ENCODE assay signal across 14 cellular contexts in the genomic region with DNA sequence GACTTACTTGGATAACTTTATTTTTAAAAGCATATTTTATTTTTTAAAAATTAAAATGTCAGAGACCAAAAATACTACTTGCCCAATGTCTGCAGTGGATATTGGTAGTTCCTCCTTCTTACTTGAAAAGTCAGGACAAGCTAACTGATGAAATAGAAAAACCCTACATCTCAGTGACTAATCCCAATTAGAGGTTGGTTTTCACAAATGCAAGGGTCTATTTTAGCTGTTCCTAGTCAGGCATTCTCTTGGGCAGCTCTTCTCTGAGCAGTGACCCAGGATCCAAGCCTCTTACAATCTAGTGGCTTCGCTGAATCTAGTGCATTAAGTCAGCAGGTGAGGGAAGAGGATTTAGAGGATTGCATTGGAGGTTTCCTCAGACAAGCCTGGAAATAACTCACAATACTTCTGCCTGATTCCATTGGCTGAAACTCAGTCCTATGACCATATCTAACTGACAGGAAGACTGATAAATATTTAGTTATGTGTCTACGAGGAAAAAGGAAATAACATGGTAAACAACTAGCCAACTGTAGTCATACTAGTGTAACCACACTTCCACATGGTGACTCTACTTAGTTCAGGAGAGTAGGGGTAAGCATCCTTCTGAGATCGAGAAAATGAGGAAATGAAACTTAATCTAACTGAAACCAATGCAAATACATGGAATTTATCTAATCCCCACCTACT. TPM values are rescaled to one million over a fixed set of nuclear protein-coding genes. Genes with fewer than 3 reads are reported as not detected.
DNase-seq lines count a peak whose midpoint lies in the region; ATAC-seq and TF ChIP-seq lines count a peak whose summit lies in the region.
"Had no signal": no experiment of that assay in that cellular context is flagged by ENCODE, and none has a peak within 500 bp of the region (broad histone marks: within the 10 kb centered on the region; RNA-seq: fewer than 3 reads in every experiment).

No MANE protein-coding gene starts in this region.

- WGBS in adrenal gland, 4 donors, result 71 to 80% (median 74%) methylated on average over 3 of the region's 3 CpGs

- TF ChIP-seq POLR2A in adrenal gland (IDR thresholded peaks at IDR 0.05), result no peak

- DNase-seq in NCI-H226 (peak; percentile 23), A172 (ENCODE audit: low spot score) (no peak), HT-29 (ENCODE audit: low spot score) (no peak), adrenal gland (no peak)
- DNase-seq in activated CD4-positive, alpha-beta T cell treated with anti-CD3 and anti-CD28 coated beads for 48 hours, result no peak
- DNase-seq: activated effector memory CD4-positive, alpha-beta T cell treated with anti-CD3 and anti-CD28 coated beads, Interleukin-2, amount 50 U/mL, for 16 hours; DMS53; left cardiac atrium; NCI-H1436; stimulated activated naive CD4-positive, alpha-beta T cell had no signal

- H3K9me3 ChIP-seq in adrenal gland (replicated peaks in 1 of 3), result no peaks in the 10 kb centered on the region

- H3K36me3 ChIP-seq in rectal smooth muscle tissue (ENCODE audit: control insufficient read depth, insufficient read depth, low read length) (no peaks in the 10 kb centered on the region), adrenal gland (replicated peaks in 1 of 2) (no peaks in the 10 kb centered on the region)

- H3K4me3 ChIP-seq in rectal smooth muscle tissue (ENCODE audit: low read length), result no peak overlapping the region
- H3K4me3 ChIP-seq in adrenal gland, result no peak overlapping the region

- H3K27ac ChIP-seq in rectal smooth muscle tissue (ENCODE audit: low read depth, low read length) (no peak overlapping the region), adrenal gland (no peak overlapping the region)
- H3K27ac ChIP-seq: VCaP had no signal

- ATAC-seq in GM19043 (IDR thresholded peaks at IDR 0.05; ENCODE audit: low read depth, unreplicated experiment) (peak; percentile 47), HG02884 (IDR thresholded peaks at IDR 0.05; ENCODE audit: unreplicated experiment) (peak; percentile 63)
- ATAC-seq: left cardiac atrium had no signal

- H3K9ac ChIP-seq in rectal smooth muscle tissue (ENCODE audit: low read length), result peak overlapping the region; percentile 28

- no peak for TF ChIP-seq CTCF in adrenal gland (IDR thresholded peaks at IDR 0.05)

- intact Hi-C loops in adrenal gland (cut with DNase I), result no loop called here

- H3K4me1 ChIP-seq in rectal smooth muscle tissue (ENCODE audit: control insufficient read depth, insufficient read depth, low read length) (no peaks in the 10 kb centered on the region), adrenal gland (replicated peaks in 1 of 2) (no peaks in the 10 kb centered on the region)

- no peaks in the 10 kb centered on the region for H3K27me3 ChIP-seq in rectal smooth muscle tissue (ENCODE audit: control insufficient read depth, insufficient read depth, low read length)
- H3K27me3 ChIP-seq in adrenal gland, result no peaks in the 10 kb centered on the region

RNA-seq across cellular contexts. Expression of gene MIER3, which starts 34.2 kb away (rescaled TPM):
- total RNA-seq in A172 (2014; rRNA removed; shearing (Covaris generic)), result 17.0 and 32.1 TPM in 2 replicates
- total RNA-seq in HT-29 (2014; rRNA removed; shearing (Covaris generic)), result 8.6 and 15.2 TPM in 2 replicates
- 10 to 100 TPM; 11.2 to 24.5 (median 19.5) TPM for total RNA-seq in adrenal gland
- 10 to 100 TPM in 1 of 3 donors, 1 to 10 TPM in 2; 5.1 to 16.4 (median 7.8) TPM for polyA plus RNA-seq in adrenal gland
